In genomic region chr3:71955549-71956373, GRCh38 we compare ENCODE assay signal across 8 cellular contexts.
DNase-seq lines count a peak whose midpoint lies in the region; TF ChIP-seq lines count a peak whose summit lies in the region.

No MANE protein-coding gene starts in this region.

- DNase-seq in activated CD8-positive, alpha-beta memory T cell treated with anti-CD3 and anti-CD28 coated beads for 48 hours (ENCODE audit: low read depth in 2 of 3, low spot score in 2 of 3) = peak in 2 of 3 experiments; percentile 4 to 8
- no peak for DNase-seq in activated CD8-positive, alpha-beta memory T cell treated with anti-CD3 and anti-CD28 coated beads, Interleukin-2, amount 50 U/mL, for 48 hours
- DNase-seq in LNCaP clone FGC (ENCODE audit: low read depth) (peak; percentile 23), SHP77 treated with DMSO at 0.1 percent for 48 hours (lab: John Stamatoyannopoulos, UW) (peak; percentile 49), choroid plexus epithelial cell (ENCODE audit: low read depth) (peak; percentile 89), left kidney (ENCODE audit: low read depth, low spot score) (peak; percentile 92), immature natural killer cell (no peak)
- peak in 2 of 3 donors; percentile 9 to 19 for DNase-seq in stimulated activated CD4-positive, alpha-beta T cell treated with anti-CD3 and anti-CD28 coated beads, TNF-alpha, amount 100 ng/mL, for 48 hours (ENCODE audit: low read depth in 3 of 3)

- H3K27me3 Mint-ChIP-seq in immature natural killer cell (ENCODE audit: low read depth in 3 of 3) = peaks cover 0 to 5% (median 1%) of the 10 kb centered on the region in 3 donors

- no peak overlapping the region for H3K4me3 Mint-ChIP-seq in immature natural killer cell

- no peaks in the 10 kb centered on the region for H3K4me1 Mint-ChIP-seq in immature natural killer cell

- H3K36me3 Mint-ChIP-seq in immature natural killer cell = no peaks in the 10 kb centered on the region

- TF ChIP-seq CTCF in LNCaP clone FGC (IDR thresholded peaks at IDR 0.05; ENCODE audit: control insufficient read depth, extremely low read depth, insufficient read depth) (peak; percentile 84), choroid plexus epithelial cell (conservative IDR thresholded peaks at IDR 0.05; ENCODE audit: low read depth, low read length) (peak; percentile 84)

- no peaks in the 10 kb centered on the region for H3K9me3 Mint-ChIP-seq in immature natural killer cell

- no peak overlapping the region for H3K4me3 ChIP-seq in LNCaP clone FGC (ENCODE audit: low read depth, low read length)
- H3K4me3 ChIP-seq in choroid plexus epithelial cell (ENCODE audit: low read depth, low read length) = no peak overlapping the region

- H3K27ac Mint-ChIP-seq in immature natural killer cell = no peak overlapping the region

Comparison
In these comparisons a context has a peak if more than half of its experiments do, and no peak if none do; other contexts are left out.
1. DNase-seq: peak in activated CD8-positive, alpha-beta memory T cell treated with anti-CD3 and anti-CD28 coated beads for 48 hours (2 of 3), LNCaP clone FGC (single experiment), SHP77 treated with DMSO at 0.1 percent for 48 hours (single experiment), choroid plexus epithelial cell (single experiment), left kidney (single experiment) and stimulated activated CD4-positive, alpha-beta T cell treated with anti-CD3 and anti-CD28 coated beads, TNF-alpha, amount 100 ng/mL, for 48 hours (2 of 3); none in activated CD8-positive, alpha-beta memory T cell treated with anti-CD3 and anti-CD28 coated beads, Interleukin-2, amount 50 U/mL, for 48 hours (single experiment) and immature natural killer cell (0 of 3).